In the genomic region with DNA sequence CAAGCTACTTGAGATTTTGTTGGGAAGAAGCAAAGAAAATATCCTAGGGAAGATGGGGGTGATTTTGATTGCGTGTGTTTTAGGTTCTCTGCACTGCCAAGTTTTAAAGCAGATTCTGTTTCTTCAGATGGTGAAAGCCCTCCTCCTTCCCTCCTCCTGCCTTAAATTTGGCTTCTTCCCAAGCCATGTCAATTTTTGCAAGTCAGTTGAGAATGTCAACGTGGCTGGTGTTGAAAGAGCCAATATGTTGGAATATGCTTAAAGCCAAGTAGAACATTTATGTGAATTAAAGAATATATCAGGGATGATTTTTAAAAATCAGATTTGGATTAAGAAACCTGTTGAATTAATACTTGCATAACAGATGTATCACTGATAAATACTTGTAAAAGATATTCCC, we compare ENCODE assay signal across 1 cellular context.
TF ChIP-seq lines count a peak whose summit lies in the region.

No MANE protein-coding gene starts in this region.

TF ChIP-seq in GM12891, 5 proteins besides CTCF, POLR2A, EP300 and RAD21 (continued from another document):
- no peak for TF ChIP-seq POU2F2 (IDR thresholded peaks at IDR 0.05; ENCODE audit: low read depth, low read length)
- no peak for TF ChIP-seq POLR2AphosphoS5 (IDR thresholded peaks at IDR 0.05; ENCODE audit: low read depth, low read length)
- no peak for TF ChIP-seq TAF1 (IDR thresholded peaks at IDR 0.05; ENCODE audit: low read depth, low read length)
